In the genomic region with DNA sequence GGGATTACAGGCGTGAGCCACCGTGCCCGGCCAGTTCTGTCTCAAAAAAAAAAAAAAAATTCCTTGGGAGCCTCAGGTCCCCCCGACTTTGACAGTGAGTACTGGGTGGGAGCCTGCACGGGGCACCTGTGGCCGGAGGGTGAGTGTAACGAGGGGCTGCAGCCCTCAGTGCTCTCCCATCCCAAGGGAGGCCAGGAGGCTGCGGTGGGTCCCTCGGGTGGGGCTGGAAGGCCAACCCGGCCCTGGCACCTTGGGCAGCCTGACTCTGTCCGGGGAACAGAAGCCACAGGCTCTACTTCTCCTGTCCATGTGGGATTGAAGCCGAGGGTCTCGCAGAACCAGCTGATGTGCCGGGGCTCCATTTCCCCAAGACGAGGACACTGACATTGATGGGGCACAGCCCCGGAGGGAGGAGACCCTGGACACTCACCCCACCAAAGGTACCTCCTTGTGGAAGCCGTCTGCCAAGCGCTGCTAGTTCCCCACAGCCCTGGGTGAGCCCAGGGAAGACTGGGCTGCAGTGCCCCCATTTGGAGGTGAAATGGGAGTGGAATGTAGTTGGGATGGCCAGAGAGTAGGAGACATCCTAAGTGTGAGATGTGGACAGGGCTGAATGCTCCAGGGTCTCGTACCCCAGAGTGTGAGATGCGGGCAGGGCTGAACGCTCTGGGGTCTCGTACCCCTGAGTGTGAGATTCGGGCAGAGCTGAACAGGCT, we compare ENCODE assay signal across 12 cellular contexts. TPM values are rescaled to one million over a fixed set of nuclear protein-coding genes. Genes with fewer than 3 reads are reported as not detected.
DNase-seq lines count a peak whose midpoint lies in the region; ATAC-seq lines count a peak whose summit lies in the region.
"Had no signal": no experiment of that assay in that cellular context is flagged by ENCODE, and none has a peak within 500 bp of the region (broad histone marks: within the 10 kb centered on the region; RNA-seq: fewer than 3 reads in every experiment).

No MANE protein-coding gene starts in this region.

- no peak overlapping the region for H4K8ac ChIP-seq in neuronal stem cell (ENCODE audit: low read depth, low read length)

- ATAC-seq in Right ventricle myocardium inferior (no peak), left cardiac atrium (no peak)
- ATAC-seq: mucosa of descending colon; stimulated activated effector memory CD8-positive, alpha-beta T cell treated with anti-CD3 and anti-CD28 coated beads, Interleukin-12 subunit alpha, Interleukin-12 subunit beta, amount 100 ng/mL, for 72 hours; T-cell had no signal

- peak overlapping the region; percentile 42 for H2AK5ac ChIP-seq in neuronal stem cell (ENCODE audit: low read depth, low read length)

- no peak overlapping the region for H3K9ac ChIP-seq in neuronal stem cell (ENCODE audit: low read depth, low read length, poor library complexity)

- peaks cover 2% of the 10 kb centered on the region in 2 donors for H3K9me3 ChIP-seq in neuronal stem cell (replicated peaks in 1 of 2; ENCODE audit: control insufficient read depth in 2 of 2, insufficient read depth in 1 of 2, low read depth in 1 of 2, low read length in 2 of 2)
- H3K9me3 ChIP-seq: A549, mucosa of descending colon, prostate gland had no signal

- no peak overlapping the region for H2BK12ac ChIP-seq in neuronal stem cell (ENCODE audit: low read length)

- H2AFZ ChIP-seq in neuronal stem cell (ENCODE audit: low read length), result no peak overlapping the region

- H3K27me3 ChIP-seq in neuronal stem cell (ENCODE audit: control insufficient read depth in 3 of 3, insufficient read depth in 3 of 3, low read depth in 1 of 3, low read length in 3 of 3), result peaks cover 6 to 44% (median 39%) of the 10 kb centered on the region in 3 experiments

- no peak overlapping the region for H3K27ac ChIP-seq in neuronal stem cell (replicated peaks; ENCODE audit: low read length)
- H3K27ac ChIP-seq: A549, prostate gland had no signal

- WGBS in neuronal stem cell (ENCODE audit: extremely low coverage in 2 of 2, insufficient read length in 2 of 2, insufficient replicate concordance in 1 of 2), 2 donors, result no CpG with 5 or more reads among the region's 23 CpGs

- no peak overlapping the region for H3K4me2 ChIP-seq in neuronal stem cell (ENCODE audit: insufficient read depth, low read length, poor library complexity, severe bottlenecking)
- H3K4me2 ChIP-seq: A549 had no signal

- peaks cover 2% of the 10 kb centered on the region for H3K79me1 ChIP-seq in neuronal stem cell (ENCODE audit: low read depth, low read length)

- no peak overlapping the region for H3K14ac ChIP-seq in neuronal stem cell (ENCODE audit: low read length)

- intact Hi-C loops in Right ventricle myocardium inferior (cut with DNase I), result no loop called here
- intact Hi-C loops in left cardiac atrium (cut with DNase I), result no loop called here

- no peak overlapping the region for H3K4me3 ChIP-seq in neuronal stem cell (ENCODE audit: low read length in 2 of 2)
- H3K4me3 ChIP-seq: A549, mucosa of descending colon, prostate gland had no signal

- no peak overlapping the region for H4K91ac ChIP-seq in neuronal stem cell (ENCODE audit: low read depth, low read length, poor library complexity)

- peaks cover 4 to 21% of the 10 kb centered on the region in 2 donors for H3K4me1 ChIP-seq in neuronal stem cell (ENCODE audit: control insufficient read depth in 2 of 2, insufficient read depth in 1 of 2, low read depth in 1 of 2, low read length in 2 of 2)

- H3K36me3 ChIP-seq in neuronal stem cell (replicated peaks in 1 of 2; ENCODE audit: control insufficient read depth in 2 of 2, insufficient read depth in 2 of 2, low read length in 2 of 2), result peaks cover 0 to 1% of the 10 kb centered on the region in 2 donors
- H3K36me3 ChIP-seq: prostate gland had no signal

- DNase-seq in Right ventricle myocardium inferior (ENCODE audit: missing footprints) (peak; percentile 44), left cardiac atrium (no peak), neuronal stem cell (ENCODE audit: low spot score) (no peak)
- DNase-seq in activated CD4-positive, CD25-positive, alpha-beta regulatory T cell treated with anti-CD3 and anti-CD28 coated beads, Interleukin-2, amount 50 U/mL, for 72 hours, result no peak
- DNase-seq: activated CD4-positive, alpha-beta T cell treated with anti-CD3 and anti-CD28 coated beads for 4 hours; effector CD8-positive, alpha-beta T cell; MM.1S; T-cell had no signal

- no peak overlapping the region for H2BK15ac ChIP-seq in neuronal stem cell (ENCODE audit: low read length)

- H2BK5ac ChIP-seq in neuronal stem cell (ENCODE audit: low read length), result no peak overlapping the region

- no peak overlapping the region for H3K23ac ChIP-seq in neuronal stem cell (ENCODE audit: low read depth, low read length, poor library complexity)

- no peak overlapping the region for H3K4ac ChIP-seq in neuronal stem cell (ENCODE audit: low read length)

- no peak overlapping the region for H3K18ac ChIP-seq in neuronal stem cell (ENCODE audit: low read length)

- no peak overlapping the region for H2BK120ac ChIP-seq in neuronal stem cell (ENCODE audit: low read depth, low read length)

RNA-seq across cellular contexts. Expression of a gene that starts 2.3 kb away (rescaled TPM):
- not detected for total RNA-seq in Right ventricle myocardium inferior
- total RNA-seq in left cardiac atrium, result under 1 TPM in 1 of 2 donors, not detected in 1; 0.27 TPM
- polyA plus RNA-seq in neuronal stem cell (2013, experiment 1 of 2), result 0.13 TPM
- polyA plus RNA-seq in neuronal stem cell (2013, experiment 2 of 2), result 0.15 TPM

RNA-seq across cellular contexts. Expression of a gene that starts 8.6 kb away (rescaled TPM):
- total RNA-seq in Right ventricle myocardium inferior, result 8.6 TPM
- total RNA-seq in left cardiac atrium, result 10 to 100 TPM; 15.4 to 18.7 TPM
- 6.9 TPM for polyA plus RNA-seq in neuronal stem cell (2013, experiment 1 of 2)
- 5.7 TPM for polyA plus RNA-seq in neuronal stem cell (2013, experiment 2 of 2)

RNA-seq across cellular contexts. Expression of a gene that starts 16.0 kb away (rescaled TPM):
- total RNA-seq in Right ventricle myocardium inferior (21.0 TPM), left cardiac atrium (10 to 100 TPM; 21.6 to 29.0 TPM)
- polyA plus RNA-seq in neuronal stem cell (2013, experiment 1 of 2), result 67.8 TPM
- 66.3 TPM for polyA plus RNA-seq in neuronal stem cell (2013, experiment 2 of 2)

RNA-seq across cellular contexts. Expression of a gene that starts 22.1 kb away (rescaled TPM):
- total RNA-seq in Right ventricle myocardium inferior, result 3.8 TPM
- 1 to 10 TPM; 5.1 to 5.6 TPM for total RNA-seq in left cardiac atrium
- polyA plus RNA-seq in neuronal stem cell (2013, experiment 1 of 2), result 5.4 TPM
- polyA plus RNA-seq in neuronal stem cell (2013, experiment 2 of 2), result 5.2 TPM
